In genomic region chr3:31157028-31157694, GRCh38 we compare ENCODE assay signal across 16 cellular contexts.
DNase-seq lines count a peak whose midpoint lies in the region; ATAC-seq and TF ChIP-seq lines count a peak whose summit lies in the region.
"Had no signal": no experiment of that assay in that cellular context is flagged by ENCODE, and none has a peak within 500 bp of the region (broad histone marks: within the 10 kb centered on the region; RNA-seq: fewer than 3 reads in every experiment).

No MANE protein-coding gene starts in this region.

- H3K27ac ChIP-seq in foreskin keratinocyte, result no peak overlapping the region
- no peak overlapping the region for H3K27ac ChIP-seq in vagina
- H3K27ac ChIP-seq: stomach had no signal

- TF ChIP-seq CTCF in NB4 (IDR thresholded peaks at IDR 0.05; ENCODE audit: low read depth, low read length) (no peak), foreskin keratinocyte (conservative IDR thresholded peaks at IDR 0.05) (peak; percentile 40), vagina (IDR thresholded peaks at IDR 0.05) (no peak)

- intact Hi-C loops in vagina (cut with DNase I), result no loop called here

- DNase-seq in CD1c-positive myeloid dendritic cell (ENCODE audit: extremely low spot score), result peak; percentile 6
- peak; percentile 37 for DNase-seq in NB4 (ENCODE audit: low read depth)
- no peak for DNase-seq in foreskin keratinocyte
- DNase-seq in vagina (ENCODE audit: extremely low spot score in 2 of 2), result no peak
- DNase-seq in OCI-M1 (lab: John Stamatoyannopoulos, UW), result no peak
- DNase-seq: activated effector memory CD4-positive, alpha-beta T cell treated with anti-CD3 and anti-CD28 coated beads, Interleukin-2, amount 50 U/mL, for 16 hours; cerebellar nuclear complex; mesendoderm; MG63; NCI-H446; posterior cingulate gyrus; stimulated activated CD4-positive, alpha-beta T cell treated with anti-CD3 and anti-CD28 coated beads, Interleukin-1b, Interleukin-23, amount 100 ng/mL, for 48 hours; stomach had no signal

- no peaks in the 10 kb centered on the region for H3K9me3 ChIP-seq in vagina
- H3K9me3 ChIP-seq: MG63, stomach had no signal

- no peak overlapping the region for H3K4me3 ChIP-seq in NB4 (ENCODE audit: low read depth, low read length)
- no peak overlapping the region for H3K4me3 ChIP-seq in vagina
- H3K4me3 ChIP-seq: MG63, stomach had no signal

- ATAC-seq in GM18498 (IDR thresholded peaks at IDR 0.05; ENCODE audit: unreplicated experiment) (peak; percentile 79), foreskin keratinocyte (no peak), GM21825 (IDR thresholded peaks at IDR 0.05; ENCODE audit: unreplicated experiment) (no peak), HG03457 (IDR thresholded peaks at IDR 0.05; ENCODE audit: unreplicated experiment) (no peak)

- H3K27me3 ChIP-seq in foreskin keratinocyte (no peaks in the 10 kb centered on the region), vagina (no peaks in the 10 kb centered on the region)
- H3K27me3 ChIP-seq: MG63, stomach had no signal

- H3K4me1 ChIP-seq in foreskin keratinocyte (peaks cover 11% of the 10 kb centered on the region), vagina (no peaks in the 10 kb centered on the region)
- H3K4me1 ChIP-seq: stomach had no signal

- no peak for TF ChIP-seq POLR2A in NB4 (IDR thresholded peaks at IDR 0.05; ENCODE audit: extremely low read depth, insufficient read length)
- TF ChIP-seq POLR2A in vagina (IDR thresholded peaks at IDR 0.05), result no peak

- H3K36me3 ChIP-seq in vagina, result no peaks in the 10 kb centered on the region
- H3K36me3 ChIP-seq: MG63, stomach had no signal

Comparison
In these comparisons a context has a peak if more than half of its experiments do, and no peak if none do; other contexts are left out.
1. DNase-seq: peak in CD1c-positive myeloid dendritic cell (single experiment) and NB4 (single experiment); none in foreskin keratinocyte (0 of 2), vagina (0 of 2) and OCI-M1 (single experiment).